In genomic region chr11:46952553-46952952, GRCh38 we compare ENCODE assay signal across 1 cellular context.
TF ChIP-seq lines count a peak whose summit lies in the region.

No MANE protein-coding gene starts in this region.

TF ChIP-seq in IMR-90, 13 proteins besides CTCF, POLR2A, EP300 and RAD21:
- no peak for TF ChIP-seq CEBPB (IDR thresholded peaks at IDR 0.05; ENCODE audit: low read depth, low read length)
- TF ChIP-seq RFX5 (IDR thresholded peaks at IDR 0.05; ENCODE audit: low read depth, low read length), result no peak
- TF ChIP-seq USF2 (IDR thresholded peaks at IDR 0.05; ENCODE audit: low read depth, low read length), result no peak
- TF ChIP-seq FOS (IDR thresholded peaks at IDR 0.05; ENCODE audit: low read depth, low read length), result no peak
- TF ChIP-seq NFE2L2 (IDR thresholded peaks at IDR 0.05; ENCODE audit: low read depth, low read length), result no peak
- no peak for TF ChIP-seq MAFK (IDR thresholded peaks at IDR 0.05; ENCODE audit: low read depth, low read length)
- TF ChIP-seq MAZ (IDR thresholded peaks at IDR 0.05; ENCODE audit: borderline replicate concordance, low read depth, low read length), result no peak
- TF ChIP-seq SMC3 (IDR thresholded peaks at IDR 0.05; ENCODE audit: low read depth, low read length), result no peak
